Comparison of ENCODE assay signal across 2 cellular contexts in the genomic region with DNA sequence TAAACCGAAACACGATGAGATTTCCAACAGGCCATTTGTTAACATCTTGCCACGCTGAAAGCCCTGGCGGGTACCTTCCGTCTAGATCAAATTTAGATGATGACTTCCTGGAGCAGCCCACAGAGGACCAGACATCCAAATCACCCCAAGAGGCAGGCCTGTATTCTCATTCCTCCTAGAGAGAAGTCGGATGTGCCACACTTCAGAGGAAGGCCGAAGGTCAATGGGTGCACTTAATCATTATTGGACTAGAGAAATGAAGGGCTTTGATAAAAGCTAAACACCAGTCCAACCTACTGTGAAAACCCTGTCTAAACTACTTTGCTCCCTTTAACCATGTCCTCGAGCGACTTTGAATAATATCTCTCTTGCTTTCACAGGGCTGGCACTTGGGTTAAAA.
TF ChIP-seq lines count a peak whose summit lies in the region.

No MANE protein-coding gene starts in this region.

TF ChIP-seq in SK-N-SH, 30 proteins besides CTCF, POLR2A, EP300 and RAD21 (continued from another document):
- TF ChIP-seq GATA2 (CRISPR knock-in tag; IDR thresholded peaks at IDR 0.05) (no peak), TEAD4 (IDR thresholded peaks at IDR 0.05; ENCODE audit: borderline replicate concordance, insufficient read depth) (no peak), PBX3 (IDR thresholded peaks at IDR 0.05) (no peak), TAF1 (IDR thresholded peaks at IDR 0.05; ENCODE audit: borderline replicate concordance, low read depth, low read length) (no peak), CHD2 (IDR thresholded peaks at IDR 0.05; ENCODE audit: low read length, partially characterized antibody) (no peak), FOXJ3 (CRISPR knock-in tag; IDR thresholded peaks at IDR 0.05) (no peak), NRF1 (IDR thresholded peaks at IDR 0.05; ENCODE audit: low read depth, low read length) (no peak), GABPA (IDR thresholded peaks at IDR 0.05; ENCODE audit: low read depth) (no peak), USF1 (IDR thresholded peaks at IDR 0.05; ENCODE audit: borderline replicate concordance, low read depth) (no peak), FOSL2 (IDR thresholded peaks at IDR 0.05; ENCODE audit: borderline replicate concordance, low read depth) (no peak), RFX5 (IDR thresholded peaks at IDR 0.05; ENCODE audit: low read length) (no peak)

TF ChIP-seq in SK-N-SH treated with all-trans-retinoic acid at 6 μM for 48 hours, 23 proteins besides CTCF, POLR2A, EP300 and RAD21:
- no peak for TF ChIP-seq TSHZ2 (CRISPR knock-in tag; IDR thresholded peaks at IDR 0.05)
- TF ChIP-seq PPARA (CRISPR knock-in tag; IDR thresholded peaks at IDR 0.05; ENCODE audit: borderline replicate concordance), result no peak
- no peak for TF ChIP-seq GLIS3 (CRISPR knock-in tag; IDR thresholded peaks at IDR 0.05)
- no peak for TF ChIP-seq TCF4 (CRISPR knock-in tag; IDR thresholded peaks at IDR 0.05; ENCODE audit: borderline replicate concordance)
- TF ChIP-seq, protein P1, sequence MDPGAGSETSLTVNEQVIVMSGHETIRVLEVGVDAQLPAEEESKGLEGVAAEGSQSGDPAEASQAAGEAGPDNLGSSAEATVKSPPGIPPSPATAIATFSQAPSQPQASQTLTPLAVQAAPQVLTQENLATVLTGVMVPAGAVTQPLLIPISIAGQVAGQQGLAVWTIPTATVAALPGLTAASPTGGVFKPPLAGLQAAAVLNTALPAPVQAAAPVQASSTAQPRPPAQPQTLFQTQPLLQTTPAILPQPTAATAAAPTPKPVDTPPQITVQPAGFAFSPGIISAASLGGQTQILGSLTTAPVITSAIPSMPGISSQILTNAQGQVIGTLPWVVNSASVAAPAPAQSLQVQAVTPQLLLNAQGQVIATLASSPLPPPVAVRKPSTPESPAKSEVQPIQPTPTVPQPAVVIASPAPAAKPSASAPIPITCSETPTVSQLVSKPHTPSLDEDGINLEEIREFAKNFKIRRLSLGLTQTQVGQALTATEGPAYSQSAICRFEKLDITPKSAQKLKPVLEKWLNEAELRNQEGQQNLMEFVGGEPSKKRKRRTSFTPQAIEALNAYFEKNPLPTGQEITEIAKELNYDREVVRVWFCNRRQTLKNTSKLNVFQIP (CRISPR knock-in tag; IDR thresholded peaks at IDR 0.05; ENCODE audit: borderline replicate concordance, low read depth), result no peak
- no peak for TF ChIP-seq ARNTL (CRISPR knock-in tag; IDR thresholded peaks at IDR 0.05; ENCODE audit: borderline replicate concordance, low read depth)
- TF ChIP-seq, protein P2, sequence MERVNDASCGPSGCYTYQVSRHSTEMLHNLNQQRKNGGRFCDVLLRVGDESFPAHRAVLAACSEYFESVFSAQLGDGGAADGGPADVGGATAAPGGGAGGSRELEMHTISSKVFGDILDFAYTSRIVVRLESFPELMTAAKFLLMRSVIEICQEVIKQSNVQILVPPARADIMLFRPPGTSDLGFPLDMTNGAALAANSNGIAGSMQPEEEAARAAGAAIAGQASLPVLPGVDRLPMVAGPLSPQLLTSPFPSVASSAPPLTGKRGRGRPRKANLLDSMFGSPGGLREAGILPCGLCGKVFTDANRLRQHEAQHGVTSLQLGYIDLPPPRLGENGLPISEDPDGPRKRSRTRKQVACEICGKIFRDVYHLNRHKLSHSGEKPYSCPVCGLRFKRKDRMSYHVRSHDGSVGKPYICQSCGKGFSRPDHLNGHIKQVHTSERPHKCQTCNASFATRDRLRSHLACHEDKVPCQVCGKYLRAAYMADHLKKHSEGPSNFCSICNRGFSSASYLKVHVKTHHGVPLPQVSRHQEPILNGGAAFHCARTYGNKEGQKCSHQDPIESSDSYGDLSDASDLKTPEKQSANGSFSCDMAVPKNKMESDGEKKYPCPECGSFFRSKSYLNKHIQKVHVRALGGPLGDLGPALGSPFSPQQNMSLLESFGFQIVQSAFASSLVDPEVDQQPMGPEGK (CRISPR knock-in tag; IDR thresholded peaks at IDR 0.05; ENCODE audit: borderline replicate concordance), result no peak
- no peak for TF ChIP-seq ZNF565 (CRISPR knock-in tag; conservative IDR thresholded peaks at IDR 0.05; ENCODE audit: low read depth)
- no peak for TF ChIP-seq ZFP3 (CRISPR knock-in tag; IDR thresholded peaks at IDR 0.05)
- no peak for TF ChIP-seq CSDC2 (CRISPR knock-in tag; IDR thresholded peaks at IDR 0.05)
- no peak for TF ChIP-seq TOX (CRISPR knock-in tag; IDR thresholded peaks at IDR 0.05; ENCODE audit: borderline replicate concordance)
- TF ChIP-seq ZNF8 (CRISPR knock-in tag; IDR thresholded peaks at IDR 0.05), result no peak
- no peak for TF ChIP-seq BACH2 (CRISPR knock-in tag; IDR thresholded peaks at IDR 0.05; ENCODE audit: borderline replicate concordance)
